ENCODE assay signal across 14 cellular contexts in genomic region chr4:163350672-163351071, GRCh38. TPM values are rescaled to one million over a fixed set of nuclear protein-coding genes. Genes with fewer than 3 reads are reported as not detected.
"Had no signal": no experiment of that assay in that cellular context is flagged by ENCODE, and none has a peak within 500 bp of the region (broad histone marks: within the 10 kb centered on the region; RNA-seq: fewer than 3 reads in every experiment).

No MANE protein-coding gene starts in this region.

- H3K36me3 ChIP-seq: WERI-Rb-1 had no signal

- H3K27me3 ChIP-seq: testis had no signal

- DNase-seq: activated CD4-positive, alpha-beta memory T cell treated with anti-CD3 and anti-CD28 coated beads, Interleukin-2, amount 10 ng/mL, durations not matched to agents 7 days and 5 days; activated CD4-positive, alpha-beta T cell treated with anti-CD3 and anti-CD28 coated beads for 36 hours; activated naive CD4-positive, alpha-beta T cell; activated T-cell treated with anti-CD3 and anti-CD28 coated beads, Interleukin-2, amount 50 U/mL, for 48 hours; central memory CD4-positive, alpha-beta T cell; effector memory CD4-positive, alpha-beta T cell; hypothalamus; stimulated activated CD4-positive, alpha-beta T cell treated with anti-CD3 and anti-CD28 coated beads, Interleukin-4, amount 100 ng/mL, for 24 hours; stimulated activated naive CD8-positive, alpha-beta T cell treated with anti-CD3 and anti-CD28 coated beads, Interleukin-15, amount 100 ng/mL, for 72 hours; T-helper 1 cell; testis; WERI-Rb-1 had no signal

- H3K4me1 ChIP-seq: testis had no signal

- H3K27ac ChIP-seq: epithelial cell of prostate, testis, WERI-Rb-1 had no signal

- H3K4me3 ChIP-seq: testis had no signal

- H3K9me3 ChIP-seq: testis had no signal

- ATAC-seq: activated CD4-positive, alpha-beta T cell treated with anti-CD3 and anti-CD28 coated beads for 36 hours; stimulated activated naive CD8-positive, alpha-beta T cell treated with anti-CD3 and anti-CD28 coated beads, Interleukin-15, amount 100 ng/mL, for 72 hours had no signal

RNA-seq across cellular contexts. Expression of gene NPY5R, which starts 7.0 kb away (rescaled TPM):
- total RNA-seq: activated CD4-positive, alpha-beta memory T cell treated with anti-CD3 and anti-CD28 coated beads, Interleukin-2, amount 10 ng/mL, durations not matched to agents 7 days and 5 days; activated CD4-positive, alpha-beta T cell treated with anti-CD3 and anti-CD28 coated beads for 36 hours; pulmonary artery endothelial cell had no signal

RNA-seq across cellular contexts. Expression of gene NPY1R, which starts 18.3 kb away (rescaled TPM):
- total RNA-seq: activated CD4-positive, alpha-beta memory T cell treated with anti-CD3 and anti-CD28 coated beads, Interleukin-2, amount 10 ng/mL, durations not matched to agents 7 days and 5 days; activated CD4-positive, alpha-beta T cell treated with anti-CD3 and anti-CD28 coated beads for 36 hours had no signal
